Comparison of ENCODE assay signal across 18 cellular contexts in genomic region chr1:30655672-30656071, GRCh38.
DNase-seq lines count a peak whose midpoint lies in the region; ATAC-seq, FAIRE-seq and TF ChIP-seq lines count a peak whose summit lies in the region.
"Had no signal": no experiment of that assay in that cellular context is flagged by ENCODE, and none has a peak within 500 bp of the region (broad histone marks: within the 10 kb centered on the region; RNA-seq: fewer than 3 reads in every experiment).

No MANE protein-coding gene starts in this region.

- peak overlapping the region; percentile 20 for H3K27ac Mint-ChIP-seq in activated CD8-positive, alpha-beta T cell treated with anti-CD3 and anti-CD28 coated beads, Interleukin-2, amount 10 ng/mL, durations not matched to agents 7 days and 5 days
- no peak overlapping the region for H3K27ac Mint-ChIP-seq in activated CD8-positive, alpha-beta T cell treated with anti-CD3 and anti-CD28 coated beads for 36 hours
- H3K27ac Mint-ChIP-seq: CD14-positive monocyte; CD8-positive, alpha-beta T cell had no signal

- BruUV-seq in K562 (replicated peaks; lab: Mats Ljungman, UMichigan), result no TSS peak

- H3K4me1 ChIP-seq in K562 (replicated peaks in 1 of 2; ENCODE audit: control insufficient read depth in 2 of 2, insufficient read depth in 2 of 2, low read length in 2 of 2), result peaks cover 0 to 10% of the 10 kb centered on the region in 2 experiments; a peak in 1 of 5 replicates
- H3K4me1 ChIP-seq in kidney (ENCODE audit: control insufficient read depth in 1 of 2, insufficient read depth in 1 of 2, low read depth in 1 of 2, low read length in 2 of 2), result no peaks in the 10 kb centered on the region
- peaks cover 0 to 6% (median 0%) of the 10 kb centered on the region in 6 donors for H3K4me1 ChIP-seq in spleen
- H3K4me1 ChIP-seq in body of pancreas, result peaks cover 7% of the 10 kb centered on the region

- no peaks in the 10 kb centered on the region for H3K4me1 Mint-ChIP-seq in activated CD8-positive, alpha-beta T cell treated with anti-CD3 and anti-CD28 coated beads, Interleukin-2, amount 10 ng/mL, durations not matched to agents 7 days and 5 days (ENCODE audit: low read depth)
- peaks cover 2% of the 10 kb centered on the region for H3K4me1 Mint-ChIP-seq in activated CD8-positive, alpha-beta T cell treated with anti-CD3 and anti-CD28 coated beads for 36 hours (ENCODE audit: low read depth)
- H3K4me1 Mint-ChIP-seq: CD14-positive monocyte had no signal

- H3K9me3 ChIP-seq in K562 (replicated peaks; ENCODE audit: control insufficient read depth, insufficient read depth, low read depth, low read length) (no peaks in the 10 kb centered on the region), kidney (ENCODE audit: control insufficient read depth in 1 of 2, low read length in 2 of 2) (no peaks in the 10 kb centered on the region), spleen (no peaks in the 10 kb centered on the region), body of pancreas (no peaks in the 10 kb centered on the region)

- no peak for TF ChIP-seq EP300 in K562 (IDR thresholded peaks at IDR 0.05; ENCODE audit: low read length)

- H3K9me3 Mint-ChIP-seq in activated CD8-positive, alpha-beta T cell treated with anti-CD3 and anti-CD28 coated beads, Interleukin-2, amount 10 ng/mL, durations not matched to agents 7 days and 5 days (ENCODE audit: insufficient read depth), result no peaks in the 10 kb centered on the region
- peaks cover 1% of the 10 kb centered on the region for H3K9me3 Mint-ChIP-seq in activated CD8-positive, alpha-beta T cell treated with anti-CD3 and anti-CD28 coated beads for 36 hours
- H3K9me3 Mint-ChIP-seq: CD8-positive, alpha-beta T cell had no signal

- peaks cover 4% of the 10 kb centered on the region for H3K27me3 Mint-ChIP-seq in activated CD8-positive, alpha-beta T cell treated with anti-CD3 and anti-CD28 coated beads, Interleukin-2, amount 10 ng/mL, durations not matched to agents 7 days and 5 days (ENCODE audit: low read depth)
- H3K27me3 Mint-ChIP-seq in activated CD8-positive, alpha-beta T cell treated with anti-CD3 and anti-CD28 coated beads for 36 hours, result peaks cover 9% of the 10 kb centered on the region

- no peak overlapping the region for H3K9ac ChIP-seq in K562 (ENCODE audit: insufficient read depth in 1 of 2, low read depth in 2 of 2, low read length in 2 of 2)
- no peak overlapping the region for H3K9ac ChIP-seq in kidney (ENCODE audit: low read length in 2 of 2)

- H3K27ac ChIP-seq in K562 (ENCODE audit: extremely low read depth, low read depth, low read length) (no peak overlapping the region), kidney (ENCODE audit: low read depth in 2 of 2, low read length in 2 of 2) (no peak overlapping the region), spleen (no peak overlapping the region), body of pancreas (no peak overlapping the region)
- H3K27ac ChIP-seq: 22Rv1, HL-60 had no signal

- H3K27me3 ChIP-seq in K562 (ENCODE audit: control insufficient read depth in 2 of 2, insufficient read depth in 2 of 2, low read length in 2 of 2) (peaks cover 13 to 52% of the 10 kb centered on the region in 2 experiments; a peak in 4 of 5 replicates), spleen (replicated peaks in 1 of 7) (peaks cover 0 to 57% (median 4%) of the 10 kb centered on the region in 7 donors), body of pancreas (no peaks in the 10 kb centered on the region)

- no peak overlapping the region for H3K4me2 ChIP-seq in K562 (ENCODE audit: insufficient read depth, low read length)

- 0% methylated on average over 2 of the region's 3 CpGs for WGBS in K562 (ENCODE audit: insufficient coverage, low coverage, missing lambda C conversion rate)
- 66 to 98% (median 81%) methylated on average over 2 to 3 of the region's 3 CpGs for WGBS in spleen, 5 donors
- 56 to 66% methylated on average over 3 of the region's 3 CpGs for WGBS in body of pancreas, 2 donors

- in situ Hi-C loops in K562 (cut with MboI), result loop anchor here (5.0 kb wide), 1 partner anchor 1103 kb away; no protein-coding TSS in a partner anchor

- intact Hi-C loops in activated CD8-positive, alpha-beta T cell treated with anti-CD3 and anti-CD28 coated beads for 36 hours (cut with micrococcal nuclease), result no loop called here
- intact Hi-C loops in K562 (cut with micrococcal nuclease) (no loop called here), kidney (cut with DNase I) (no loop called here), spleen (cut with DNase I; ENCODE audit: low total_unique reads) (no loop called here), body of pancreas (cut with DNase I) (no loop called here)

- TF ChIP-seq POLR2A in K562 (conservative IDR thresholded peaks at IDR 0.05) (no peak), spleen (IDR thresholded peaks at IDR 0.05) (no peak), body of pancreas (IDR thresholded peaks at IDR 0.05) (no peak)

- no peaks in the 10 kb centered on the region for H3K79me2 ChIP-seq in K562 (ENCODE audit: control insufficient read depth, insufficient read depth, low read length)

- H3K36me3 Mint-ChIP-seq in activated CD8-positive, alpha-beta T cell treated with anti-CD3 and anti-CD28 coated beads, Interleukin-2, amount 10 ng/mL, durations not matched to agents 7 days and 5 days (ENCODE audit: low read depth), result peaks cover 2% of the 10 kb centered on the region
- no peaks in the 10 kb centered on the region for H3K36me3 Mint-ChIP-seq in activated CD8-positive, alpha-beta T cell treated with anti-CD3 and anti-CD28 coated beads for 36 hours (ENCODE audit: low read depth)
- H3K36me3 Mint-ChIP-seq: CD14-positive monocyte; CD8-positive, alpha-beta T cell had no signal

- no peak overlapping the region for H2AFZ ChIP-seq in K562 (ENCODE audit: low read depth, low read length)

- H3K36me3 ChIP-seq in K562 (ENCODE audit: control insufficient read depth, insufficient read depth, low read length) (no peaks in the 10 kb centered on the region), kidney (ENCODE audit: control insufficient read depth in 1 of 2, insufficient read depth in 2 of 2, low read length in 2 of 2) (no peaks in the 10 kb centered on the region), spleen (no peaks in the 10 kb centered on the region), body of pancreas (replicated peaks in 1 of 2; ENCODE audit: insufficient read depth in 1 of 2, low read depth in 2 of 2) (no peaks in the 10 kb centered on the region)

- FAIRE-seq in K562 (lab: Jason Lieb, UNC) (no peak), kidney (lab: Jason Lieb, UNC) (no peak)
- FAIRE-seq: GM19239 had no signal

- H3K9me1 ChIP-seq in K562 (ENCODE audit: control insufficient read depth, insufficient read depth, low read length), result peaks cover 7% of the 10 kb centered on the region

- CTCF ChIA-PET in activated CD8-positive, alpha-beta T cell treated with anti-CD3 and anti-CD28 coated beads, Interleukin-2, amount 10 ng/mL, durations not matched to agents 7 days and 5 days (lab: Charles Lee), result no interaction called here
- CTCF ChIA-PET in activated CD8-positive, alpha-beta T cell treated with anti-CD3 and anti-CD28 coated beads for 36 hours (lab: Charles Lee), result no interaction called here
- CTCF ChIA-PET in K562 (lab: Yijun Ruan, JAX; ENCODE audit: low intra/inter-chr PET ratio), result no interaction called here

- no peak overlapping the region for H3K4me3 Mint-ChIP-seq in activated CD8-positive, alpha-beta T cell treated with anti-CD3 and anti-CD28 coated beads, Interleukin-2, amount 10 ng/mL, durations not matched to agents 7 days and 5 days
- no peak overlapping the region for H3K4me3 Mint-ChIP-seq in activated CD8-positive, alpha-beta T cell treated with anti-CD3 and anti-CD28 coated beads for 36 hours
- H3K4me3 Mint-ChIP-seq: CD14-positive monocyte; CD8-positive, alpha-beta T cell had no signal

- ATAC-seq in activated CD8-positive, alpha-beta T cell treated with anti-CD3 and anti-CD28 coated beads, Interleukin-2, amount 10 ng/mL, durations not matched to agents 7 days and 5 days, result no peak
- ATAC-seq in activated CD8-positive, alpha-beta T cell treated with anti-CD3 and anti-CD28 coated beads for 36 hours, result no peak
- ATAC-seq in K562, result no peak
- ATAC-seq in body of pancreas, result no peak
- ATAC-seq: CD8-positive, alpha-beta T cell had no signal

- POLR2A ChIA-PET in activated CD8-positive, alpha-beta T cell treated with anti-CD3 and anti-CD28 coated beads, Interleukin-2, amount 10 ng/mL, durations not matched to agents 7 days and 5 days (lab: Charles Lee), result no interaction called here
- POLR2A ChIA-PET in activated CD8-positive, alpha-beta T cell treated with anti-CD3 and anti-CD28 coated beads for 36 hours (lab: Charles Lee), result no interaction called here
- POLR2A ChIA-PET in K562 (lab: Yijun Ruan, JAX), result interaction anchor here (1.0 kb wide), 2 partner anchors 11 to 1107 kb away, joined by 3 read pairs; no protein-coding TSS in a partner anchor

- TF ChIP-seq CTCF in activated CD8-positive, alpha-beta T cell treated with anti-CD3 and anti-CD28 coated beads for 36 hours (IDR thresholded peaks at IDR 0.05), result no peak
- no peak for TF ChIP-seq CTCF in K562 (IDR thresholded peaks at IDR 0.05 in 2 of 3, conservative IDR thresholded peaks at IDR 0.05 in 1 of 3; ENCODE audit: insufficient read depth in 2 of 3, low read depth in 1 of 3, low read length in 3 of 3)
- TF ChIP-seq CTCF in kidney (IDR thresholded peaks at IDR 0.05; ENCODE audit: borderline replicate concordance, extremely low read depth, insufficient read depth), result no peak
- no peak for TF ChIP-seq CTCF in spleen (IDR thresholded peaks at IDR 0.05 in 8 of 11, conservative IDR thresholded peaks at IDR 0.05 in 3 of 11)
- no peak for TF ChIP-seq CTCF in body of pancreas (IDR thresholded peaks at IDR 0.05)

- H3K4me3 ChIP-seq in K562 (no peak overlapping the region), kidney (ENCODE audit: low read length in 2 of 2) (no peak overlapping the region), spleen (no peak overlapping the region), body of pancreas (no peak overlapping the region)

- H4K20me1 ChIP-seq in K562 (replicated peaks; ENCODE audit: control insufficient read depth, insufficient read depth, low read length), result 0 out of 2 replicates have a peak, but pooled peaks cover 4% of the 10 kb centered on the region

- no peak for DNase-seq in activated CD8-positive, alpha-beta T cell treated with anti-CD3 and anti-CD28 coated beads, Interleukin-2, amount 10 ng/mL, durations not matched to agents 7 days and 5 days
- DNase-seq in activated CD8-positive, alpha-beta T cell treated with anti-CD3 and anti-CD28 coated beads for 36 hours, result no peak
- DNase-seq in K562 (ENCODE audit: extremely low read depth in 1 of 4, low spot score in 3 of 4) (no peak), kidney (peak; percentile 46), spleen (peak; percentile 42), cerebellar nuclear complex (lab: John Stamatoyannopoulos, UW) (no peak), NCI-H446 (lab: John Stamatoyannopoulos, UW) (no peak), body of pancreas (no peak)
- DNase-seq: CD8-positive, alpha-beta T cell; COR-L47; DND-41; GDM1; GOT3; HCEC 1CT had no signal

- TF ChIP-seq RAD21 in K562 (CRISPR knock-in tag; conservative IDR thresholded peaks at IDR 0.05 in 1 of 2, IDR thresholded peaks at IDR 0.05 in 1 of 2), result no peak

TF ChIP-seq in K562, 482 proteins besides CTCF, POLR2A, EP300 and RAD21 (continues in another document):
- TF ChIP-seq ZNF584 (CRISPR knock-in tag; IDR thresholded peaks at IDR 0.05; ENCODE audit: low read depth), result no peak

Comparison
In these comparisons a context has a peak if more than half of its experiments do, and no peak if none do; other contexts are left out.
1. DNase-seq: peak in kidney (single experiment) and spleen (single experiment); none in activated CD8-positive, alpha-beta T cell treated with anti-CD3 and anti-CD28 coated beads, Interleukin-2, amount 10 ng/mL, durations not matched to agents 7 days and 5 days (single experiment), activated CD8-positive, alpha-beta T cell treated with anti-CD3 and anti-CD28 coated beads for 36 hours (single experiment), K562 (0 of 4), cerebellar nuclear complex (0 of 2), NCI-H446 (0 of 2) and body of pancreas (0 of 4).